ENCODE assay signal across 14 cellular contexts in the genomic region with DNA sequence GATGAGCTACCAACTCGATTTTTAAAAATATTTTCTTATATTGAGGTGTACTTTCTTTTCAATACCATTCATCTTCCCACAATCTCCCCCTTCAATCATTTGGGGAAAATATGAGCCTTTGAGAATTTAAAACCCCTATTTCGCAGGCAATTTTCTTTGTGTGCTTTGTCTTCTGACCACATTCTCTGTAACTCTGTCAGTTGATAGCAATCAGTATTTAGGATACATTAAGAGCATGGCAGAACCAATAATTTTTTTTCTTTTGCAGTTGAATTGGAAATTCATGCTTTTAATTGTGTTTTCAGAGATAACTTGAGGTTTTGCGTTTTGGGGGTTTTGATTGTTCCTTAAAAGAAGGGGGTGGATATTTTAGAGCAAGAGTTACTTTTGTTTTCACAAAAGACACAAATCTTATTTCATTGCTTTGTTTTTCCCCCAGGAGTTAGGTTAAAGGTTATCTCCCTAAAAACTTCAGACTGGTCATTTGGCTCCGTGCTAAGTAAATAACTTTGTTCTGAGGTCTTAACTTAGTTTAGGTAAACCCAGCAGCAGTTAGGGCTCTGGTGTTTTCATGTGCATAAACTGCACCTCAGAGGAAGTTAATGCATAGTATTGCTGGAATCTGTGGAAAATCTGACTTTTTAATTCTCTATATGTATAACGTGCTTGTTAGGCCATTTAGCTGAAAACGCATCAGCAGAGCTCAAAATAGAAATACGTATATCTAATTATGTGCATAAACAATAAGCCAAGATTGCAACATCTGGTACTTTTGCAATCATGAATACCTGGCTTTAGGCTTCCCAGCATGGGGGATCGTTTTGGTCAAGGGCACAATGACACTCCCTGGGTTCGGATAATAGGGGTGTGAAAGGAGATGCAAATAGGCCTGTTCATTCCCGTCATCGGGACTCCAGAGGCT.
DNase-seq lines count a peak whose midpoint lies in the region; ATAC-seq, FAIRE-seq and TF ChIP-seq lines count a peak whose summit lies in the region.
"Had no signal": no experiment of that assay in that cellular context is flagged by ENCODE, and none has a peak within 500 bp of the region (broad histone marks: within the 10 kb centered on the region; RNA-seq: fewer than 3 reads in every experiment).

No MANE protein-coding gene starts in this region.

- H3K27me3 ChIP-seq in SK-N-SH (ENCODE audit: insufficient read depth) (no peaks in the 10 kb centered on the region), astrocyte (ENCODE audit: insufficient read depth, low read length) (no peaks in the 10 kb centered on the region), iPS DF 6.9 (ENCODE audit: control insufficient read depth, insufficient read depth, low read length) (no peaks in the 10 kb centered on the region)

- CTCF ChIA-PET in SK-N-SH (lab: Yijun Ruan, JAX), result no interaction called here

- no peaks in the 10 kb centered on the region for H3K27me3 Mint-ChIP-seq in astrocyte (ENCODE audit: low read depth, unreplicated experiment)

- no peaks in the 10 kb centered on the region for H3K36me3 Mint-ChIP-seq in astrocyte (ENCODE audit: low read depth, unreplicated experiment)

- peak overlapping the region; percentile 60; the same call in 1 of the 2 replicates for H2AFZ ChIP-seq in SK-N-SH (ENCODE audit: low read depth)
- H2AFZ ChIP-seq in astrocyte (ENCODE audit: low read depth, low read length), result peak overlapping the region; percentile 9
- H2AFZ ChIP-seq: parathyroid adenoma had no signal

- peak overlapping the region; percentile 94 for H3K27ac Mint-ChIP-seq in astrocyte (ENCODE audit: unreplicated experiment)

- DNase-seq in SK-N-SH (no peak), astrocyte (ENCODE audit: low read depth) (no peak), iPS DF 6.9 (ENCODE audit: low read depth, low spot score) (peak; percentile 48), renal cortical epithelial cell (ENCODE audit: low read depth) (peak; percentile 59)
- DNase-seq: activated gamma-delta T cell treated with Interleukin-2 at 50 U/mL for 16 hours, cerebellar nuclear complex, GM23248 had no signal

- peak overlapping the region; percentile 11 to 55; a peak in 3 of 4 replicates for H3K27ac ChIP-seq in SK-N-SH (ENCODE audit: low read depth in 2 of 2, low read length in 1 of 2)
- no peak overlapping the region for H3K27ac ChIP-seq in astrocyte (ENCODE audit: low read depth, low read length)
- no peak overlapping the region for H3K27ac ChIP-seq in iPS DF 6.9 (ENCODE audit: low read length)
- H3K27ac ChIP-seq: parathyroid adenoma, SK-N-MC, VCaP had no signal

- FAIRE-seq in astrocyte (lab: Jason Lieb, UNC), result peak; percentile 50

- H3K9ac ChIP-seq in SK-N-SH, result no peak overlapping the region
- H3K9ac ChIP-seq in astrocyte (ENCODE audit: low read length), result no peak overlapping the region
- H3K9ac ChIP-seq: parathyroid adenoma had no signal

- peaks cover 26% of the 10 kb centered on the region for H3K4me1 Mint-ChIP-seq in astrocyte (ENCODE audit: low read depth, unreplicated experiment)

- no peak overlapping the region for H3K4me3 Mint-ChIP-seq in astrocyte (ENCODE audit: unreplicated experiment)

- H3K9me3 Mint-ChIP-seq in astrocyte (ENCODE audit: unreplicated experiment), result no peaks in the 10 kb centered on the region

- ATAC-seq in SK-N-SH treated with all-trans-retinoic acid at 6 μM for 48 hours, result no peak
- ATAC-seq in GM19023 (IDR thresholded peaks at IDR 0.05; ENCODE audit: unreplicated experiment), result no peak
- no peak for ATAC-seq in GM21381 (IDR thresholded peaks at IDR 0.05; ENCODE audit: unreplicated experiment)
- ATAC-seq in GM19328 (IDR thresholded peaks at IDR 0.05; ENCODE audit: unreplicated experiment), result no peak

- H4K20me1 ChIP-seq in SK-N-SH (ENCODE audit: insufficient read depth) (no peaks in the 10 kb centered on the region), astrocyte (ENCODE audit: insufficient read depth, low read length) (no peaks in the 10 kb centered on the region)

- H3K4me1 ChIP-seq in SK-N-SH (ENCODE audit: control insufficient read depth in 1 of 2, insufficient read depth in 2 of 2, low read depth in 1 of 2, low read length in 1 of 2) (peaks cover 16 to 17% of the 10 kb centered on the region in 2 experiments; a peak in 3 of 4 replicates), astrocyte (ENCODE audit: insufficient read depth, low read length) (peaks cover 13% of the 10 kb centered on the region), iPS DF 6.9 (ENCODE audit: control insufficient read depth, insufficient read depth, low read length) (peaks cover 3% of the 10 kb centered on the region; the same call in 1 of the 2 replicates)
- H3K4me1 ChIP-seq: parathyroid adenoma had no signal

- WGBS in SK-N-SH (ENCODE audit: low lambda C conversion rate), result 44% methylated on average over 11 of the region's 11 CpGs
- WGBS in iPS DF 6.9 (ENCODE audit: insufficient coverage, insufficient read length), result 100% methylated on average over 1 of the region's 11 CpGs

- no peak for TF ChIP-seq RAD21 in SK-N-SH (IDR thresholded peaks at IDR 0.05; ENCODE audit: low read length)

- peak in 1 of 2 experiments; percentile 70; a peak in 1 of 4 replicates for TF ChIP-seq EP300 in SK-N-SH (IDR thresholded peaks at IDR 0.05; ENCODE audit: borderline replicate concordance in 1 of 2, low read depth in 1 of 2, low read length in 1 of 2)

- H3K79me2 ChIP-seq in SK-N-SH (ENCODE audit: insufficient read depth), result no peaks in the 10 kb centered on the region
- no peaks in the 10 kb centered on the region for H3K79me2 ChIP-seq in astrocyte (ENCODE audit: insufficient read depth, low read length)
- H3K79me2 ChIP-seq: parathyroid adenoma had no signal

- H3F3A ChIP-seq in SK-N-SH (replicated peaks; ENCODE audit: insufficient read depth), result peaks cover 6% of the 10 kb centered on the region

- no peaks in the 10 kb centered on the region for H3K9me3 ChIP-seq in SK-N-SH
- no peaks in the 10 kb centered on the region for H3K9me3 ChIP-seq in astrocyte (ENCODE audit: insufficient read depth, low read depth, low read length)
- no peaks in the 10 kb centered on the region for H3K9me3 ChIP-seq in iPS DF 6.9 (ENCODE audit: control insufficient read depth, insufficient read depth, low read length)

- H3K9me2 ChIP-seq in SK-N-SH, result no peaks in the 10 kb centered on the region

- POLR2A ChIA-PET in SK-N-SH (lab: Yijun Ruan, JAX), result no interaction called here

- TF ChIP-seq CTCF in SK-N-SH (IDR thresholded peaks at IDR 0.05) (no peak), astrocyte (IDR thresholded peaks at IDR 0.05; ENCODE audit: insufficient read depth, low read depth, low read length) (no peak)

- H3K4me3 ChIP-seq in SK-N-SH (ENCODE audit: low read depth in 2 of 2, low read length in 1 of 2), result no peak overlapping the region
- no peak overlapping the region for H3K4me3 ChIP-seq in astrocyte (ENCODE audit: insufficient read depth, low read depth, low read length)
- H3K4me3 ChIP-seq in iPS DF 6.9 (ENCODE audit: low read length), result no peak overlapping the region
- H3K4me3 ChIP-seq: SK-N-MC had no signal

- H3K36me3 ChIP-seq in SK-N-SH (replicated peaks in 1 of 2; ENCODE audit: control insufficient read depth in 1 of 2, insufficient read depth in 2 of 2, low read length in 1 of 2) (no peaks in the 10 kb centered on the region), astrocyte (ENCODE audit: insufficient read depth, low read length) (no peaks in the 10 kb centered on the region), iPS DF 6.9 (ENCODE audit: control insufficient read depth, insufficient read depth, low read length) (no peaks in the 10 kb centered on the region)

- H3K4me2 ChIP-seq in SK-N-SH, result peak overlapping the region; percentile 4; the same call in 1 of the 2 replicates
- no peak overlapping the region for H3K4me2 ChIP-seq in astrocyte (ENCODE audit: low read length)

TF ChIP-seq in SK-N-SH, 30 proteins besides CTCF, POLR2A, EP300 and RAD21 (continues in another document):
- 0 out of 2 replicates have a peak, but pooled peaks have one; percentile 6 for TF ChIP-seq NFIC (IDR thresholded peaks at IDR 0.05; ENCODE audit: borderline replicate concordance)
- peak; percentile 18; the same call in 1 of the 2 replicates for TF ChIP-seq GATA2 (CRISPR knock-in tag; IDR thresholded peaks at IDR 0.05)
- no peak for TF ChIP-seq EZH2phosphoT487 (IDR thresholded peaks at IDR 0.05; ENCODE audit: borderline replicate concordance, low read depth)
- TF ChIP-seq IRF3 (IDR thresholded peaks at IDR 0.05; ENCODE audit: low read depth, low read length), result no peak
- TF ChIP-seq TCF12 (IDR thresholded peaks at IDR 0.05), result peak; percentile 57

TF ChIP-seq in SK-N-SH treated with all-trans-retinoic acid at 6 μM for 48 hours, 23 proteins besides CTCF, POLR2A, EP300 and RAD21 (continues in another document):
- TF ChIP-seq CSDC2 (CRISPR knock-in tag; IDR thresholded peaks at IDR 0.05) (no peak), ZNF70 (CRISPR knock-in tag; IDR thresholded peaks at IDR 0.05) (no peak), PPARA (CRISPR knock-in tag; IDR thresholded peaks at IDR 0.05; ENCODE audit: borderline replicate concordance) (no peak), ZNF565 (CRISPR knock-in tag; conservative IDR thresholded peaks at IDR 0.05; ENCODE audit: low read depth) (no peak), SNAI2 (CRISPR knock-in tag; IDR thresholded peaks at IDR 0.05) (no peak), TOX (CRISPR knock-in tag; IDR thresholded peaks at IDR 0.05; ENCODE audit: borderline replicate concordance) (no peak), TSHZ2 (CRISPR knock-in tag; IDR thresholded peaks at IDR 0.05) (no peak), RARB (CRISPR knock-in tag; IDR thresholded peaks at IDR 0.05) (no peak), GLIS3 (CRISPR knock-in tag; IDR thresholded peaks at IDR 0.05) (no peak)

Comparison
In these comparisons a context has a peak if more than half of its experiments do, and no peak if none do; other contexts are left out.
1. DNase-seq: peak in iPS DF 6.9 (single experiment) and renal cortical epithelial cell (single experiment); none in SK-N-SH (single experiment) and astrocyte (single experiment).
2. H3K27ac ChIP-seq: peak in SK-N-SH (2 of 2); none in astrocyte (single experiment) and iPS DF 6.9 (single experiment).